ENCODE assay signal across 15 cellular contexts in the genomic region with DNA sequence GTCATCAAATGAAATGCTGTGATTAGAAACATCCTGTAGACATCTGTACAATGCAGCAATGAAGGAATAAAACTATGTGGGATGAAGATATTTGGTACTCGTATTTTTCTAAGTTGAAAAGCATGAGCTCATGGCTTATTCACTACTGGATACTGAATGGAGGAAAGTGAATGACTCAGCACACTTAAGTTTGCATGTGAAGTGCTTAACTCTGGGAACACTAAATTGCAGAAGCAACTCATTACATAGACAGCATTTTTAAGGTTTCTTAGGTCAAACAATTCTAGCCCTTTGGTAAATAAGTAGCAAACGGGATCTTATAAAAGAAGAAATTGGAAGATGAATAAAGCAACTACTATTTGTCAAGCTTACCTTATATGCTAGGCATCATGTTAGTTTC.
DNase-seq lines count a peak whose midpoint lies in the region; ATAC-seq and TF ChIP-seq lines count a peak whose summit lies in the region.
"Had no signal": no experiment of that assay in that cellular context is flagged by ENCODE, and none has a peak within 500 bp of the region (broad histone marks: within the 10 kb centered on the region; RNA-seq: fewer than 3 reads in every experiment).

No MANE protein-coding gene starts in this region.

- H3K9me3 ChIP-seq in HUES64 (ENCODE audit: insufficient read depth, low read depth, low read length) (no peaks in the 10 kb centered on the region), BE2C (no peaks in the 10 kb centered on the region)

- H3K4me3 ChIP-seq in HUES64 (ENCODE audit: low read length) (no peak overlapping the region), retinal pigment epithelial cell (ENCODE audit: low read length) (no peak overlapping the region), BE2C (ENCODE audit: low read depth, low read length) (no peak overlapping the region)

- peak; percentile 50 for ATAC-seq in foreskin keratinocyte
- no peak for ATAC-seq in Right ventricle myocardium superior (ENCODE audit: poor library complexity)
- ATAC-seq in activated CD8-positive, alpha-beta T cell treated with anti-CD3 and anti-CD28 coated beads, Interleukin-2, amount 10 ng/mL, durations not matched to agents 7 days and 5 days = no peak
- ATAC-seq: stimulated activated naive CD8-positive, alpha-beta T cell treated with anti-CD3 and anti-CD28 coated beads, Interleukin-15, amount 100 ng/mL, for 72 hours had no signal

- CTCF ChIA-PET in activated CD8-positive, alpha-beta T cell treated with anti-CD3 and anti-CD28 coated beads, Interleukin-2, amount 10 ng/mL, durations not matched to agents 7 days and 5 days (lab: Charles Lee) = no interaction called here

- H3K36me3 Mint-ChIP-seq in activated CD8-positive, alpha-beta T cell treated with anti-CD3 and anti-CD28 coated beads, Interleukin-2, amount 10 ng/mL, durations not matched to agents 7 days and 5 days (ENCODE audit: low read depth) = no peaks in the 10 kb centered on the region
- H3K36me3 Mint-ChIP-seq: CD4-positive, alpha-beta memory T cell had no signal

- H3K9me3 Mint-ChIP-seq in activated CD8-positive, alpha-beta T cell treated with anti-CD3 and anti-CD28 coated beads, Interleukin-2, amount 10 ng/mL, durations not matched to agents 7 days and 5 days (ENCODE audit: insufficient read depth) = peaks cover 7% of the 10 kb centered on the region
- H3K9me3 Mint-ChIP-seq: neural crest cell had no signal

- DNase-seq in amniotic epithelial cell (ENCODE audit: low read depth) (peak; percentile 74), foreskin keratinocyte (peak; percentile 4 to 49), retinal pigment epithelial cell (ENCODE audit: low read depth) (peak; percentile 29), Right ventricle myocardium superior (no peak), BE2C (no peak)
- DNase-seq in activated CD8-positive, alpha-beta T cell treated with anti-CD3 and anti-CD28 coated beads, Interleukin-2, amount 10 ng/mL, durations not matched to agents 7 days and 5 days = no peak
- DNase-seq: activated CD8-positive, alpha-beta memory T cell treated with anti-CD3 and anti-CD28 coated beads for 24 hours; activated effector memory CD4-positive, alpha-beta T cell treated with Interleukin-2 at 50 U/mL for 16 hours; CD4-positive, alpha-beta memory T cell; hippocampal formation; NCI-H1694; SIG-M5; stimulated activated naive CD8-positive, alpha-beta T cell treated with anti-CD3 and anti-CD28 coated beads, Interleukin-15, amount 100 ng/mL, for 72 hours had no signal

- H3K4me3 Mint-ChIP-seq in activated CD8-positive, alpha-beta T cell treated with anti-CD3 and anti-CD28 coated beads, Interleukin-2, amount 10 ng/mL, durations not matched to agents 7 days and 5 days = no peak overlapping the region
- H3K4me3 Mint-ChIP-seq: CD4-positive, alpha-beta memory T cell; neural crest cell; stimulated activated naive CD8-positive, alpha-beta T cell treated with anti-CD3 and anti-CD28 coated beads, Interleukin-15, amount 100 ng/mL, for 72 hours had no signal

- H3K27me3 ChIP-seq in HUES64 (ENCODE audit: insufficient read depth, low read length) (no peaks in the 10 kb centered on the region), foreskin keratinocyte (no peaks in the 10 kb centered on the region), BE2C (no peaks in the 10 kb centered on the region; the same call in 1 of the 2 replicates)

- no peak overlapping the region for H3K27ac Mint-ChIP-seq in activated CD8-positive, alpha-beta T cell treated with anti-CD3 and anti-CD28 coated beads, Interleukin-2, amount 10 ng/mL, durations not matched to agents 7 days and 5 days
- H3K27ac Mint-ChIP-seq: CD4-positive, alpha-beta memory T cell; stimulated activated naive CD8-positive, alpha-beta T cell treated with anti-CD3 and anti-CD28 coated beads, Interleukin-15, amount 100 ng/mL, for 72 hours had no signal

- H3K27ac ChIP-seq in HUES64 (ENCODE audit: low read depth, low read length) (peak overlapping the region; percentile 20; the same call in 1 of the 2 replicates), foreskin keratinocyte (no peak overlapping the region)

- TF ChIP-seq CTCF in foreskin keratinocyte (conservative IDR thresholded peaks at IDR 0.05) = no peak
- no peak for TF ChIP-seq CTCF in retinal pigment epithelial cell (conservative IDR thresholded peaks at IDR 0.05; ENCODE audit: low read depth, low read length)
- no peak for TF ChIP-seq CTCF in BE2C (IDR thresholded peaks at IDR 0.05; ENCODE audit: low read depth, low read length)

- no peaks in the 10 kb centered on the region for H3K4me1 Mint-ChIP-seq in activated CD8-positive, alpha-beta T cell treated with anti-CD3 and anti-CD28 coated beads, Interleukin-2, amount 10 ng/mL, durations not matched to agents 7 days and 5 days (ENCODE audit: low read depth)
- H3K4me1 Mint-ChIP-seq: CD4-positive, alpha-beta memory T cell; stimulated activated naive CD8-positive, alpha-beta T cell treated with anti-CD3 and anti-CD28 coated beads, Interleukin-15, amount 100 ng/mL, for 72 hours had no signal

- H3K27me3 Mint-ChIP-seq in activated CD8-positive, alpha-beta T cell treated with anti-CD3 and anti-CD28 coated beads, Interleukin-2, amount 10 ng/mL, durations not matched to agents 7 days and 5 days (ENCODE audit: low read depth) = no peaks in the 10 kb centered on the region
- H3K27me3 Mint-ChIP-seq: CD4-positive, alpha-beta memory T cell; stimulated activated naive CD8-positive, alpha-beta T cell treated with anti-CD3 and anti-CD28 coated beads, Interleukin-15, amount 100 ng/mL, for 72 hours had no signal

- 64% methylated on average over 1 of the region's 2 CpGs for WGBS in HUES64

- intact Hi-C loops in Right ventricle myocardium superior (cut with DNase I) = no loop called here

- H3K4me1 ChIP-seq in HUES64 (ENCODE audit: insufficient read depth, low read length) = peaks cover 8% of the 10 kb centered on the region
- no peaks in the 10 kb centered on the region for H3K4me1 ChIP-seq in foreskin keratinocyte
- H3K4me1 ChIP-seq in BE2C = no peaks in the 10 kb centered on the region

- H3K9ac ChIP-seq in HUES64 (ENCODE audit: low read depth, low read length) = no peak overlapping the region

- H3K36me3 ChIP-seq in HUES64 (ENCODE audit: insufficient read depth, low read length) = no peaks in the 10 kb centered on the region
- H3K36me3 ChIP-seq in BE2C = no peaks in the 10 kb centered on the region

- POLR2A ChIA-PET in activated CD8-positive, alpha-beta T cell treated with anti-CD3 and anti-CD28 coated beads, Interleukin-2, amount 10 ng/mL, durations not matched to agents 7 days and 5 days (lab: Charles Lee) = no interaction called here

Comparison
In these comparisons a context has a peak if more than half of its experiments do, and no peak if none do; other contexts are left out.
1. DNase-seq: peak in amniotic epithelial cell (single experiment), foreskin keratinocyte (2 of 2) and retinal pigment epithelial cell (single experiment); none in Right ventricle myocardium superior (single experiment), BE2C (single experiment) and activated CD8-positive, alpha-beta T cell treated with anti-CD3 and anti-CD28 coated beads, Interleukin-2, amount 10 ng/mL, durations not matched to agents 7 days and 5 days (single experiment).